22 cellular contexts compared by ENCODE assay signal in the genomic region with DNA sequence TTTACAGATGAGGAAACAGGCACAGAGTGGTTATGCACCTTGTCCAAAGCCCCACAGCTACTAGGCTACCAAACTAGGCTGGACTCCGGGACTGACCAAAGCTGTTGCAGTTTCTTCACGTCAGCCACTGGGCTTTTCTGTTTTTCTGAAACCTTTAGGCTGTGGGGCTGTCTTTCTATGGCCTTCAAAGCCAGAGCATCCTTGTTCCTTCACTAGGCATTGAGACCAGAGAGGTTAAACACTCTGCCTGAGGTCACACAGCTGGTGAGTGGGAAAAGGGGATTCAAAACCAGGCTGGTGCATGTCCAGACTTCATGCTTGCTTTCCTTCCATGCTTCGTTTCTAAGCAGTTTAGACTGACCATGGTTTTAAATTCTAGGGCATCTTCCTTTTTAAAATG.
DNase-seq lines count a peak whose midpoint lies in the region; ATAC-seq, FAIRE-seq and TF ChIP-seq lines count a peak whose summit lies in the region.
"Had no signal": no experiment of that assay in that cellular context is flagged by ENCODE, and none has a peak within 500 bp of the region (broad histone marks: within the 10 kb centered on the region; RNA-seq: fewer than 3 reads in every experiment).

No MANE protein-coding gene starts in this region.

- H3K9me3 ChIP-seq in HepG2 (ENCODE audit: low read length), result no peaks in the 10 kb centered on the region
- H3K9me3 ChIP-seq in right lobe of liver, result no peaks in the 10 kb centered on the region
- H3K9me3 ChIP-seq in hepatocyte (ENCODE audit: low read depth), result no peaks in the 10 kb centered on the region
- H3K9me3 ChIP-seq in stomach smooth muscle (ENCODE audit: control insufficient read depth in 2 of 2, low read length in 2 of 2), result no peaks in the 10 kb centered on the region

- TF ChIP-seq RAD21 in HepG2 (CRISPR knock-in tag; IDR thresholded peaks at IDR 0.05), result no peak

- H3K9ac ChIP-seq in HepG2 (ENCODE audit: insufficient read depth, low read depth, low read length) (no peak overlapping the region), stomach smooth muscle (ENCODE audit: low read length in 2 of 2) (no peak overlapping the region)

- no peak for TF ChIP-seq CTCF in HepG2 (CRISPR knock-in tag; IDR thresholded peaks at IDR 0.05)
- no peak for TF ChIP-seq CTCF in right lobe of liver (IDR thresholded peaks at IDR 0.05)
- TF ChIP-seq CTCF in hepatocyte (IDR thresholded peaks at IDR 0.05; ENCODE audit: poor library complexity), result no peak

- CTCF ChIA-PET in HepG2 (lab: Yijun Ruan, JAX; ENCODE audit: low intra/inter-chr PET ratio, low total read pairs), result no interaction called here

- H3K4me1 ChIP-seq in HepG2 (ENCODE audit: insufficient read depth, low read length), result no peaks in the 10 kb centered on the region
- no peaks in the 10 kb centered on the region for H3K4me1 ChIP-seq in right lobe of liver
- H3K4me1 ChIP-seq in hepatocyte (ENCODE audit: insufficient read depth), result peaks cover 26% of the 10 kb centered on the region
- peaks cover 54% of the 10 kb centered on the region for H3K4me1 ChIP-seq in stomach smooth muscle (ENCODE audit: control insufficient read depth, insufficient read depth, low read length)

- intact Hi-C loops in HepG2 (cut with micrococcal nuclease; ENCODE audit: unreplicated experiment), result no loop called here
- intact Hi-C loops in right lobe of liver (cut with DNase I), result no loop called here
- intact Hi-C loops in posterior vena cava (cut with DNase I), result no loop called here

- H3K4me2 ChIP-seq in HepG2 (ENCODE audit: low read depth, low read length) (no peak overlapping the region), hepatocyte (no peak overlapping the region)

- in situ Hi-C loops in HepG2 (cut with HindIII; ENCODE audit: extremely low pct_ligation_motif_present, low pct_unique_long_range_greater_than_20kb), result no loop called here

- WGBS in HepG2 (ENCODE audit: low lambda C conversion rate), result 2% methylated on average over 3 of the region's 3 CpGs
- 30% methylated on average over 2 of the region's 3 CpGs for WGBS in right lobe of liver (ENCODE audit: insufficient coverage, low coverage, low lambda C conversion rate, missing lambda C conversion rate)
- WGBS in hepatocyte (ENCODE audit: low lambda C conversion rate, missing lambda C conversion rate), result 95% methylated on average over 3 of the region's 3 CpGs

- TF ChIP-seq EP300 in HepG2 (IDR thresholded peaks at IDR 0.05; ENCODE audit: low read depth in 2 of 2, low read length in 2 of 2) (no peak), HepG2 (CRISPR knock-in tag; IDR thresholded peaks at IDR 0.05; ENCODE audit: borderline replicate concordance) (no peak)

- TF ChIP-seq POLR2A in HepG2 (IDR thresholded peaks at IDR 0.05; ENCODE audit: insufficient read depth in 1 of 2, low read depth in 2 of 2, low read length in 2 of 2), result no peak
- TF ChIP-seq POLR2A in right lobe of liver (IDR thresholded peaks at IDR 0.05), result no peak

- BruUV-seq in HepG2 (replicated peaks; lab: Mats Ljungman, UMichigan), result no TSS peak

- peaks cover 5 to 39% of the 10 kb centered on the region in 2 experiments for H3K27me3 ChIP-seq in HepG2 (ENCODE audit: control insufficient read depth in 1 of 2, insufficient read depth in 2 of 2, low read length in 2 of 2)
- H3K27me3 ChIP-seq in right lobe of liver, result no peaks in the 10 kb centered on the region
- H3K27me3 ChIP-seq in hepatocyte, result no peaks in the 10 kb centered on the region
- H3K27me3 ChIP-seq in stomach smooth muscle (ENCODE audit: control insufficient read depth in 1 of 2, insufficient read depth in 2 of 2, low read length in 2 of 2), result peaks cover 0 to 3% of the 10 kb centered on the region in 2 donors

- ATAC-seq in HepG2 (no peak), right lobe of liver (no peak), GM19397 (IDR thresholded peaks at IDR 0.05; ENCODE audit: unreplicated experiment) (no peak)
- ATAC-seq: CD8-positive, alpha-beta T cell had no signal

- H3K79me2 ChIP-seq in HepG2 (ENCODE audit: insufficient read depth, low read length), result no peaks in the 10 kb centered on the region
- no peaks in the 10 kb centered on the region for H3K79me2 ChIP-seq in hepatocyte

- H2AFZ ChIP-seq in HepG2 (ENCODE audit: low read length) (no peak overlapping the region), hepatocyte (no peak overlapping the region)

- H4K20me1 ChIP-seq in HepG2 (ENCODE audit: insufficient read depth, low read length), result no peaks in the 10 kb centered on the region
- H4K20me1 ChIP-seq in hepatocyte (ENCODE audit: insufficient read depth, poor library complexity, severe bottlenecking), result no peaks in the 10 kb centered on the region

- H3K9me2 ChIP-seq in hepatocyte (replicated peaks; ENCODE audit: insufficient read depth), result no peaks in the 10 kb centered on the region

- POLR2A ChIA-PET in HepG2 (lab: Yijun Ruan, JAX), result no interaction called here

- no peaks in the 10 kb centered on the region for H3K36me3 ChIP-seq in HepG2 (replicated peaks in 1 of 2; ENCODE audit: control insufficient read depth in 1 of 2, insufficient read depth in 2 of 2, low read length in 2 of 2)
- H3K36me3 ChIP-seq in right lobe of liver, result no peaks in the 10 kb centered on the region
- no peaks in the 10 kb centered on the region for H3K36me3 ChIP-seq in hepatocyte (replicated peaks; ENCODE audit: insufficient read depth, low read depth)
- no peaks in the 10 kb centered on the region for H3K36me3 ChIP-seq in stomach smooth muscle (ENCODE audit: control insufficient read depth in 2 of 2, insufficient read depth in 2 of 2, low read length in 2 of 2)

- FAIRE-seq in HepG2 (lab: Jason Lieb, UNC), result no peak
- FAIRE-seq: D721Med, G401.6, GM12891, GM19239 had no signal

- no peak overlapping the region for H3K27ac ChIP-seq in HepG2 (ENCODE audit: extremely low read length, insufficient read depth, low read length)
- no peak overlapping the region for H3K27ac ChIP-seq in right lobe of liver
- H3K27ac ChIP-seq in hepatocyte, result peak overlapping the region; percentile 29
- peak overlapping the region; percentile 64 for H3K27ac ChIP-seq in stomach smooth muscle (ENCODE audit: low read length)
- H3K27ac ChIP-seq: HL-60 had no signal

- H3K4me3 ChIP-seq in HepG2 (replicated peaks in 1 of 3; ENCODE audit: insufficient read depth in 1 of 3, low read depth in 2 of 3, low read length in 3 of 3) (no peak overlapping the region), right lobe of liver (no peak overlapping the region), hepatocyte (no peak overlapping the region), stomach smooth muscle (ENCODE audit: low read length in 2 of 2) (no peak overlapping the region)

- DNase-seq in HepG2 (ENCODE audit: low spot score), result no peak
- no peak for DNase-seq in right lobe of liver
- no peak for DNase-seq in hepatocyte (ENCODE audit: low spot score)
- no peak for DNase-seq in posterior vena cava (ENCODE audit: low spot score)
- no peak for DNase-seq in NCI-H345 (lab: John Stamatoyannopoulos, UW)
- DNase-seq in GM19238 (ENCODE audit: insufficient read length, low spot score), result no peak
- DNase-seq: 8988T; ACHN; CD8-positive, alpha-beta T cell; COR-L47; DMS153; DMS79 treated with DMSO at 0.1 percent for 48 hours; EL; HCEC 1CT; HFFc6 had no signal

TF ChIP-seq in HepG2, 621 proteins besides CTCF, POLR2A, EP300 and RAD21:
- TF ChIP-seq ZNF768 (CRISPR knock-in tag; IDR thresholded peaks at IDR 0.05) (peak; percentile 48; the same call in 1 of the 2 replicates), ZNF3 (CRISPR knock-in tag; IDR thresholded peaks at IDR 0.05) (no peak)

Comparison
In these comparisons a context has a peak if more than half of its experiments do, and no peak if none do; other contexts are left out.
1. H3K27ac ChIP-seq: peak in hepatocyte (single experiment) and stomach smooth muscle (single experiment); none in HepG2 (single experiment) and right lobe of liver (0 of 3).